ENCODE assay signal across 10 cellular contexts in the genomic region with DNA sequence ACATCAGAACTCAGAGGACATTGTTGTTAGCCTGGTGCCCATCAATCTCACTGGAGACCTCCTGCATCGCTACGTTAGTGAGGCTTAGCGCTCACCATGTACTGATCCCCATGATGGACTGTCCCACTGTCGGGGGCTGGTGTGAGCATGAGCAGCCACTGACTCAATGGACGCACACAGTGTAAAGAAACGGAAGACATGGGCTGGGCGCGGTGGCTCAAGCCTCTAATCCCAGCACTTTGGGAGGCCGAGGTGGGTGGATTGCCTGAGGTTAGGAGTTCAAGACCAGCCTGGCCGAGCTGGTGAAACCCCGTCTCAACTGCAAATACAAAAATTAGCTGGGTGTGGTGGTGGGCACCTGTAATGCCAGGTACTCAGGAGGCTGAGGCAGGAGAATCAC.
"Had no signal": no experiment of that assay in that cellular context is flagged by ENCODE, and none has a peak within 500 bp of the region (broad histone marks: within the 10 kb centered on the region; RNA-seq: fewer than 3 reads in every experiment).

No MANE protein-coding gene starts in this region.

- H3K4me3 Mint-ChIP-seq: GM23338, HFFc6, IgD-negative memory B cell had no signal

- H3K9ac ChIP-seq: KMS-11 had no signal

- H3K36me3 ChIP-seq: HAP-1 had no signal

- ATAC-seq: GM23338, HCT116, HepG2 had no signal

- H3K27ac Mint-ChIP-seq: GM23338, HFFc6 had no signal

- H3K36me3 Mint-ChIP-seq: IgD-negative memory B cell had no signal

- H3K4me1 ChIP-seq: HAP-1 had no signal

- H3K9me3 ChIP-seq: HAP-1 had no signal

- H2AFZ ChIP-seq: GM23338 had no signal

- H3K4me3 ChIP-seq: GM23338, HAP-1 had no signal

- H3K9me3 Mint-ChIP-seq: GM23338 had no signal

- H3K4me2 ChIP-seq: GM23338, KMS-11 had no signal

- H3K27ac ChIP-seq: HL-60, KMS-11 had no signal

- H3K27me3 Mint-ChIP-seq: IgD-negative memory B cell had no signal

- DNase-seq: H7, HFFc6, KBM-7 had no signal
